In genomic region chr12:56723889-56724659, GRCh38 we compare ENCODE assay signal across 8 cellular contexts. TPM values are rescaled to one million over a fixed set of nuclear protein-coding genes. Genes with fewer than 3 reads are reported as not detected.
DNase-seq lines count a peak whose midpoint lies in the region; ATAC-seq, FAIRE-seq and TF ChIP-seq lines count a peak whose summit lies in the region.

No MANE protein-coding gene starts in this region.

- intact Hi-C loops in transverse colon (cut with DNase I; ENCODE audit: low total_unique reads): loop anchor here (2.0 to 10.0 kb wide), 2 partner anchors 35 to 89 kb away; partner anchors contain the start of genes BAZ2A and PTGES3

- H3K23ac ChIP-seq in H1 (ENCODE audit: insufficient read length): no peak overlapping the region

- peak overlapping the region; percentile 99; the same call in 1 of the 2 replicates for H2BK5ac ChIP-seq in H1 (ENCODE audit: low read depth, low read length)

- ATAC-seq in activated CD8-positive, alpha-beta memory T cell treated with anti-CD3 and anti-CD28 coated beads, Interleukin-2, amount 10 ng/mL, durations not matched to agents 7 days and 5 days: no peak
- no peak for ATAC-seq in GM18873 (IDR thresholded peaks at IDR 0.05; ENCODE audit: low FRiP score, unreplicated experiment)

- H3K18ac ChIP-seq in H1 (ENCODE audit: extremely low read depth, low read length): peak overlapping the region; percentile 98; the same call in 1 of the 2 replicates

- H4K8ac ChIP-seq in H1 (ENCODE audit: extremely low read depth, insufficient read depth, low read length): no peak overlapping the region

- H3K9me3 ChIP-seq in H1 (ENCODE audit: insufficient read depth in 2 of 2, low read depth in 1 of 2, low read length in 1 of 2): no peaks in the 10 kb centered on the region
- no peaks in the 10 kb centered on the region for H3K9me3 ChIP-seq in transverse colon

- no peak for TF ChIP-seq RAD21 in H1 (IDR thresholded peaks at IDR 0.05 in 1 of 2, conservative IDR thresholded peaks at IDR 0.05 in 1 of 2; ENCODE audit: low read depth in 2 of 2, low read length in 2 of 2)

- TF ChIP-seq CTCF in H1 (IDR thresholded peaks at IDR 0.05; ENCODE audit: control extremely low read depth in 1 of 3, insufficient read depth in 1 of 3, low read depth in 1 of 3, low read length in 3 of 3): no peak
- no peak for TF ChIP-seq CTCF in transverse colon (IDR thresholded peaks at IDR 0.05)

- H3K14ac ChIP-seq in H1 (ENCODE audit: insufficient read length): peak overlapping the region; percentile 57

- peak overlapping the region; percentile 51 for H4K5ac ChIP-seq in H1 (ENCODE audit: insufficient read length, low read depth, low read length)

- no peaks in the 10 kb centered on the region for H3K9me3 Mint-ChIP-seq in activated CD8-positive, alpha-beta memory T cell treated with anti-CD3 and anti-CD28 coated beads, Interleukin-2, amount 10 ng/mL, durations not matched to agents 7 days and 5 days (ENCODE audit: low read depth)

- POLR2A ChIA-PET in H1 (lab: Charles Lee; ENCODE audit: partially characterized antibody): interaction anchor here (0.9 to 52.4 kb wide), 8 partner anchors 13 to 264 kb away, joined by 3 to 1406 read pairs (median 4); partner anchors contain the start of genes ATP5F1B, BAZ2A, NACA and PRIM1

- H3K27me3 ChIP-seq in H1 (replicated peaks in 1 of 4; ENCODE audit: control insufficient read depth in 3 of 4, extremely low read depth in 1 of 4, insufficient read depth in 3 of 4, low read length in 3 of 4): no peaks in the 10 kb centered on the region
- no peaks in the 10 kb centered on the region for H3K27me3 ChIP-seq in transverse colon

- peaks cover 32 to 34% of the 10 kb centered on the region in 2 experiments for H4K20me1 ChIP-seq in H1 (replicated peaks in 1 of 2; ENCODE audit: control insufficient read depth in 1 of 2, insufficient read depth in 2 of 2, low read length in 2 of 2)

- WGBS in H1 (ENCODE audit: extremely low coverage in 1 of 2, insufficient coverage in 1 of 2, insufficient read length in 1 of 2, insufficient replicate concordance in 2 of 2, low coverage in 1 of 2, low lambda C conversion rate in 2 of 2, missing lambda C conversion rate in 1 of 2), 2 experiments: 6% methylated on average over 14 of the region's 14 CpGs; no CpG with 5 or more reads in 1 of the 2 experiments
- WGBS in transverse colon (ENCODE audit: low coverage in 1 of 2), 2 donors: 0 to 2% methylated on average over 5 to 14 of the region's 14 CpGs

- no peak overlapping the region; the same call in 1 of the 2 replicates for H2BK12ac ChIP-seq in H1 (ENCODE audit: low read depth, low read length)

- no peak overlapping the region for H2BK20ac ChIP-seq in H1 (ENCODE audit: low read length)

- peak overlapping the region; percentile 10 for H3K4ac ChIP-seq in H1 (replicated peaks; ENCODE audit: insufficient read length, low read depth, low read length)

- H3K79me2 ChIP-seq in H1 (ENCODE audit: control insufficient read depth in 1 of 2, insufficient read depth in 2 of 2, low read length in 2 of 2): peaks cover 47 to 60% of the 10 kb centered on the region in 2 experiments

- H3K23me2 ChIP-seq in H1 (ENCODE audit: low read depth, low read length): no peaks in the 10 kb centered on the region; the same call in none of the 2 replicates

- H3K27ac ChIP-seq in H1 (ENCODE audit: low read depth, low read length) (peak overlapping the region; percentile 93; the same call in 1 of the 2 replicates), transverse colon (peak overlapping the region; percentile 90 to 91 (median 91))

- peak overlapping the region; percentile 95 for H4K91ac ChIP-seq in H1 (replicated peaks; ENCODE audit: insufficient read length, low read length)

- H3K27ac Mint-ChIP-seq in activated CD8-positive, alpha-beta memory T cell treated with anti-CD3 and anti-CD28 coated beads, Interleukin-2, amount 10 ng/mL, durations not matched to agents 7 days and 5 days: peak overlapping the region; percentile 96

- CTCF ChIA-PET in activated CD8-positive, alpha-beta memory T cell treated with anti-CD3 and anti-CD28 coated beads, Interleukin-2, amount 10 ng/mL, durations not matched to agents 7 days and 5 days (lab: Charles Lee): interaction anchor here (0.6 kb wide), 1 partner anchor 49 kb away, joined by 4 read pairs; no protein-coding TSS in a partner anchor
- CTCF ChIA-PET in H1 (lab: Charles Lee; ENCODE audit: partially characterized antibody): interaction anchor here (0.5 to 1.6 kb wide), 6 partner anchors 13 to 324 kb away, joined by 3 to 5 read pairs (median 3); no protein-coding TSS in a partner anchor

- peaks cover 12 to 34% (median 21%) of the 10 kb centered on the region in 4 experiments; a peak in 6 of 7 replicates for H3K4me1 ChIP-seq in H1 (replicated peaks in 1 of 4; ENCODE audit: control insufficient read depth in 3 of 4, insufficient read depth in 4 of 4, low read length in 3 of 4)
- peaks cover 22 to 57% (median 50%) of the 10 kb centered on the region in 4 donors for H3K4me1 ChIP-seq in transverse colon

- no peak for FAIRE-seq in H1 (lab: Jason Lieb, UNC)

- H2BK120ac ChIP-seq in H1 (replicated peaks; ENCODE audit: low read depth, low read length): no peak overlapping the region

- H2AFZ ChIP-seq in H1 (ENCODE audit: low read length): no peak overlapping the region

- 0 out of 2 replicates have a peak overlapping the region, but pooled peaks have one; percentile 99 for H2AK5ac ChIP-seq in H1 (ENCODE audit: low read depth, low read length)

- H3K79me1 ChIP-seq in H1 (ENCODE audit: low read depth, low read length): peaks cover 22% of the 10 kb centered on the region

- H3K4me2 ChIP-seq in H1 (ENCODE audit: insufficient read depth in 1 of 2, low read depth in 2 of 2, low read length in 2 of 2): peak overlapping the region; percentile 74 to 96

- H3K9ac ChIP-seq in H1 (replicated peaks in 1 of 4; ENCODE audit: extremely low read depth in 1 of 4, low read depth in 3 of 4, low read length in 3 of 4): peak overlapping the region; percentile 91 to 100 (median 99)

- no peaks in the 10 kb centered on the region for H3K27me3 Mint-ChIP-seq in activated CD8-positive, alpha-beta memory T cell treated with anti-CD3 and anti-CD28 coated beads, Interleukin-2, amount 10 ng/mL, durations not matched to agents 7 days and 5 days

- H3K4me3 Mint-ChIP-seq in activated CD8-positive, alpha-beta memory T cell treated with anti-CD3 and anti-CD28 coated beads, Interleukin-2, amount 10 ng/mL, durations not matched to agents 7 days and 5 days: peak overlapping the region; percentile 98

- no peak for TF ChIP-seq EP300 in H1 (IDR thresholded peaks at IDR 0.05; ENCODE audit: borderline replicate concordance in 1 of 2, low read depth in 2 of 2, low read length in 2 of 2)
- no peak for TF ChIP-seq EP300 in transverse colon (IDR thresholded peaks at IDR 0.05; ENCODE audit: low read depth)

- no peak for DNase-seq in activated CD8-positive, alpha-beta memory T cell treated with anti-CD3 and anti-CD28 coated beads, Interleukin-2, amount 10 ng/mL, durations not matched to agents 7 days and 5 days
- no peak for DNase-seq in activated CD8-positive, alpha-beta memory T cell treated with anti-CD3 and anti-CD28 coated beads, Interleukin-2, amount 50 U/mL, for 4 hours
- peak; percentile 64 for DNase-seq in SK-MEL-5 (ENCODE audit: low read depth, low spot score)
- DNase-seq in H1 (ENCODE audit: low read depth in 1 of 2, low spot score in 2 of 2): no peak
- DNase-seq in mesenteric fat pad (ENCODE audit: low spot score): peak; percentile 28
- peak; percentile 59 for DNase-seq in transverse colon
- no peak for DNase-seq in DMS153 treated with DMSO at 0.1 percent for 48 hours (lab: John Stamatoyannopoulos, UW; ENCODE audit: unreplicated experiment)

- H3K4me1 Mint-ChIP-seq in activated CD8-positive, alpha-beta memory T cell treated with anti-CD3 and anti-CD28 coated beads, Interleukin-2, amount 10 ng/mL, durations not matched to agents 7 days and 5 days: peaks cover 60% of the 10 kb centered on the region

- peaks cover 5 to 45% (median 24%) of the 10 kb centered on the region in 4 experiments; a peak in 6 of 8 replicates for H3K36me3 ChIP-seq in H1 (ENCODE audit: control insufficient read depth in 2 of 4, insufficient read depth in 4 of 4, low read length in 3 of 4)
- H3K36me3 ChIP-seq in transverse colon: peaks cover 0 to 6% (median 0%) of the 10 kb centered on the region in 4 donors

- in situ Hi-C loops in SK-MEL-5 (cut with HindIII; ENCODE audit: low pct_unique_long_range_greater_than_20kb, low sequenced_read_pairs): no loop called here
- in situ Hi-C loops in transverse colon (cut with MboI; ENCODE audit: low pct_ligation_motif_present in 1 of 4, low pct_unique_long_range_greater_than_20kb in 1 of 4, low sequenced_read_pairs in 3 of 4): no loop called here

- H3K36me3 Mint-ChIP-seq in activated CD8-positive, alpha-beta memory T cell treated with anti-CD3 and anti-CD28 coated beads, Interleukin-2, amount 10 ng/mL, durations not matched to agents 7 days and 5 days: peaks cover 69% of the 10 kb centered on the region

- TF ChIP-seq POLR2A in H1 (IDR thresholded peaks at IDR 0.05; ENCODE audit: control extremely low read depth in 1 of 2, low read depth in 2 of 2, low read length in 2 of 2) (0 out of 3 replicates have a peak, but pooled peaks of 1 of the 2 experiments have one; percentile 25), transverse colon (IDR thresholded peaks at IDR 0.05) (peak; percentile 18)

- H3K56ac ChIP-seq in H1 (replicated peaks; ENCODE audit: insufficient read length, low read depth, low read length): peak overlapping the region; percentile 71

- no peak overlapping the region for H2BK15ac ChIP-seq in H1 (ENCODE audit: low read length)

- H3K4me3 ChIP-seq in H1 (ENCODE audit: extremely low read depth in 1 of 4, insufficient read depth in 2 of 4, low read depth in 3 of 4, low read length in 4 of 4): peak overlapping the region; percentile 75 to 100 (median 98)
- H3K4me3 ChIP-seq in transverse colon: peak overlapping the region; percentile 65 to 83 (median 68)

RNA-seq across cellular contexts. Expression of gene NACA, which starts 1.0 kb away (rescaled TPM):
- 100 to 1,000 TPM; 723 to 803 TPM for total RNA-seq in activated CD8-positive, alpha-beta memory T cell treated with anti-CD3 and anti-CD28 coated beads, Interleukin-2, amount 10 ng/mL, durations not matched to agents 7 days and 5 days
- total RNA-seq in SK-MEL-5 (2014; rRNA removed; shearing (Covaris generic)): 1,958 and 2,376 TPM in 2 replicates
- polyA plus RNA-seq in SK-MEL-5 (2015; cell fraction: cytosol; rRNA removed): 1,112 and 1,132 TPM in 2 replicates
- 287 and 290 TPM in 2 replicates for polyA plus RNA-seq in SK-MEL-5 (2015; cell fraction: nucleus; rRNA removed)
- 1,027 and 1,063 TPM in 2 replicates for total RNA-seq in H1 (2021; fragmentation: NEBNext Ultra II Directional; extraction: Animal tissue kit (Norgen Biotek cat#: 25700))
- polyA plus RNA-seq in H1 (2011; rRNA removed): 225 and 511 TPM in 2 replicates
- 1,076 TPM for polyA plus RNA-seq in H1 (2011; cell fraction: cytosol; rRNA removed)
- polyA plus RNA-seq in H1 (2011; cell fraction: nucleus; rRNA removed): 299 TPM
- polyA plus RNA-seq in H1 (2012, experiment 1 of 2): 1,882 to 2,192 TPM (median 1,951 TPM) in 4 replicates
- 616 TPM for polyA plus RNA-seq in H1 (2012, experiment 2 of 2)
- 1,593 TPM for polyA plus RNA-seq in H1 (2013, experiment 1 of 2)
- 1,694 TPM for polyA plus RNA-seq in H1 (2013, experiment 2 of 2)
- 244 and 284 TPM in 2 replicates for polyA minus RNA-seq in H1 (2011; rRNA and poly(A)+ RNA removed)
- polyA minus RNA-seq in H1 (2011; cell fraction: cytosol; rRNA and poly(A)+ RNA removed): 172 TPM
- 249 TPM for polyA minus RNA-seq in H1 (2011; cell fraction: nucleus; rRNA and poly(A)+ RNA removed)
- 717 TPM for total RNA-seq in mesenteric fat pad
- 1,000 to 10,000 TPM in 1 of 4 donors, 100 to 1,000 TPM in 3; 187 to 1,049 (median 756) TPM for total RNA-seq in transverse colon

RNA-seq across cellular contexts. Expression of gene PRIM1, which starts 28.0 kb away (rescaled TPM):
- total RNA-seq in activated CD8-positive, alpha-beta memory T cell treated with anti-CD3 and anti-CD28 coated beads, Interleukin-2, amount 10 ng/mL, durations not matched to agents 7 days and 5 days: 10 to 100 TPM; 62.9 to 65.3 TPM
- 33.6 and 36.5 TPM in 2 replicates for total RNA-seq in SK-MEL-5 (2014; rRNA removed; shearing (Covaris generic))
- polyA plus RNA-seq in SK-MEL-5 (2015; cell fraction: cytosol; rRNA removed): 33.7 and 38.2 TPM in 2 replicates
- polyA plus RNA-seq in SK-MEL-5 (2015; cell fraction: nucleus; rRNA removed): 36.3 and 40.1 TPM in 2 replicates
- 52.4 and 57.9 TPM in 2 replicates for total RNA-seq in H1 (2021; fragmentation: NEBNext Ultra II Directional; extraction: Animal tissue kit (Norgen Biotek cat#: 25700))
- 38.6 and 61.9 TPM in 2 replicates for polyA plus RNA-seq in H1 (2011; rRNA removed)
- 52.7 TPM for polyA plus RNA-seq in H1 (2011; cell fraction: cytosol; rRNA removed)
- polyA plus RNA-seq in H1 (2011; cell fraction: nucleus; rRNA removed): 17.3 TPM
- 42.6 to 56.6 TPM (median 47.7 TPM) in 4 replicates for polyA plus RNA-seq in H1 (2012, experiment 1 of 2)
- 14.2 TPM for polyA plus RNA-seq in H1 (2012, experiment 2 of 2)
- polyA plus RNA-seq in H1 (2013, experiment 1 of 2): 52.6 TPM
- polyA plus RNA-seq in H1 (2013, experiment 2 of 2): 53.4 TPM
- polyA minus RNA-seq in H1 (2011; rRNA and poly(A)+ RNA removed): 50.7 and 84.2 TPM in 2 replicates
- polyA minus RNA-seq in H1 (2011; cell fraction: cytosol; rRNA and poly(A)+ RNA removed): 28.2 TPM
- polyA minus RNA-seq in H1 (2011; cell fraction: nucleus; rRNA and poly(A)+ RNA removed): 54.4 TPM
- total RNA-seq in mesenteric fat pad (3.2 TPM), transverse colon (10 to 100 TPM in 1 of 4 donors, 1 to 10 TPM in 2, not detected in 1; 1.4 to 10.6 (median 5.6) TPM)

RNA-seq across cellular contexts. Expression of gene PTGES3, which starts 36.0 kb away (rescaled TPM):
- 100 to 1,000 TPM; 241 to 268 TPM for total RNA-seq in activated CD8-positive, alpha-beta memory T cell treated with anti-CD3 and anti-CD28 coated beads, Interleukin-2, amount 10 ng/mL, durations not matched to agents 7 days and 5 days
- total RNA-seq in SK-MEL-5 (2014; rRNA removed; shearing (Covaris generic)): 89.1 and 98.9 TPM in 2 replicates
- 203 and 262 TPM in 2 replicates for polyA plus RNA-seq in SK-MEL-5 (2015; cell fraction: cytosol; rRNA removed)
- 72.0 and 83.4 TPM in 2 replicates for polyA plus RNA-seq in SK-MEL-5 (2015; cell fraction: nucleus; rRNA removed)
- total RNA-seq in H1 (2021; fragmentation: NEBNext Ultra II Directional; extraction: Animal tissue kit (Norgen Biotek cat#: 25700)): 453 and 464 TPM in 2 replicates
- 62.2 and 111 TPM in 2 replicates for polyA plus RNA-seq in H1 (2011; rRNA removed)
- 114 TPM for polyA plus RNA-seq in H1 (2011; cell fraction: cytosol; rRNA removed)
- polyA plus RNA-seq in H1 (2011; cell fraction: nucleus; rRNA removed): 72.5 TPM
- 209 to 368 TPM (median 231 TPM) in 4 replicates for polyA plus RNA-seq in H1 (2012, experiment 1 of 2)
- 91.5 TPM for polyA plus RNA-seq in H1 (2012, experiment 2 of 2)
- 399 TPM for polyA plus RNA-seq in H1 (2013, experiment 1 of 2)
- polyA plus RNA-seq in H1 (2013, experiment 2 of 2): 418 TPM
- 47.3 and 67.3 TPM in 2 replicates for polyA minus RNA-seq in H1 (2011; rRNA and poly(A)+ RNA removed)
- polyA minus RNA-seq in H1 (2011; cell fraction: cytosol; rRNA and poly(A)+ RNA removed): 138 TPM
- 56.6 TPM for polyA minus RNA-seq in H1 (2011; cell fraction: nucleus; rRNA and poly(A)+ RNA removed)
- 130 TPM for total RNA-seq in mesenteric fat pad
- 100 to 1,000 TPM in 2 of 4 donors, 10 to 100 TPM in 2; 40.4 to 168 (median 102) TPM for total RNA-seq in transverse colon

RNA-seq across cellular contexts. Expression of gene HSD17B6, which starts 39.0 kb away (rescaled TPM):
- total RNA-seq in activated CD8-positive, alpha-beta memory T cell treated with anti-CD3 and anti-CD28 coated beads, Interleukin-2, amount 10 ng/mL, durations not matched to agents 7 days and 5 days: 1 to 10 TPM; 2.9 to 4.5 TPM
- 0.77 TPM in 1 of 2 replicates, not detected in the other for total RNA-seq in SK-MEL-5 (2014; rRNA removed; shearing (Covaris generic))
- 0.24 TPM in 1 of 2 replicates, not detected in the other for polyA plus RNA-seq in SK-MEL-5 (2015; cell fraction: cytosol; rRNA removed)
- not detected in 2 replicates for polyA plus RNA-seq in SK-MEL-5 (2015; cell fraction: nucleus; rRNA removed)
- total RNA-seq in H1 (2021; fragmentation: NEBNext Ultra II Directional; extraction: Animal tissue kit (Norgen Biotek cat#: 25700)): 4.2 and 4.9 TPM in 2 replicates
- 2.2 and 4.1 TPM in 2 replicates for polyA plus RNA-seq in H1 (2011; rRNA removed)
- 4.7 TPM for polyA plus RNA-seq in H1 (2011; cell fraction: cytosol; rRNA removed)
- 2.5 TPM for polyA plus RNA-seq in H1 (2011; cell fraction: nucleus; rRNA removed)
- 4.0 to 6.3 TPM (median 4.3 TPM) in 4 replicates for polyA plus RNA-seq in H1 (2012, experiment 1 of 2)
- 1.0 TPM for polyA plus RNA-seq in H1 (2012, experiment 2 of 2)
- 5.2 TPM for polyA plus RNA-seq in H1 (2013, experiment 1 of 2)
- polyA plus RNA-seq in H1 (2013, experiment 2 of 2): 4.0 TPM
- polyA minus RNA-seq in H1 (2011; rRNA and poly(A)+ RNA removed): 4.4 and 8.1 TPM in 2 replicates
- 2.3 TPM for polyA minus RNA-seq in H1 (2011; cell fraction: cytosol; rRNA and poly(A)+ RNA removed)
- polyA minus RNA-seq in H1 (2011; cell fraction: nucleus; rRNA and poly(A)+ RNA removed): 2.2 TPM
- total RNA-seq in mesenteric fat pad: 0.74 TPM
- 1 to 10 TPM in 3 of 4 donors, not detected in 1; 1.8 to 6.5 (median 5.3) TPM for total RNA-seq in transverse colon

Comparison
In these comparisons a context has a peak if more than half of its experiments do, and no peak if none do; other contexts are left out.
1. DNase-seq: peak in SK-MEL-5 (single experiment), mesenteric fat pad (single experiment) and transverse colon (single experiment); none in activated CD8-positive, alpha-beta memory T cell treated with anti-CD3 and anti-CD28 coated beads, Interleukin-2, amount 10 ng/mL, durations not matched to agents 7 days and 5 days (single experiment), activated CD8-positive, alpha-beta memory T cell treated with anti-CD3 and anti-CD28 coated beads, Interleukin-2, amount 50 U/mL, for 4 hours (single experiment), H1 (0 of 2) and DMS153 treated with DMSO at 0.1 percent for 48 hours (single experiment).